In genomic region chr19:17124025-17124424, GRCh38 we compare ENCODE assay signal across 15 cellular contexts. TPM values are rescaled to one million over a fixed set of nuclear protein-coding genes. Genes with fewer than 3 reads are reported as not detected.
A peak's percentile ranks its signal among the peaks of the same experiment; 100 is the strongest.
DNase-seq lines count a peak whose midpoint lies in the region; ATAC-seq and TF ChIP-seq lines count a peak whose summit lies in the region.
"Had no signal": no experiment of that assay in that cellular context is flagged by ENCODE, and none has a peak within 500 bp of the region (broad histone marks: within the 10 kb centered on the region; RNA-seq: fewer than 3 reads in every experiment).

No MANE protein-coding gene starts in this region.

- H2BK12ac ChIP-seq in trophoblast cell (ENCODE audit: low read length), result no peak overlapping the region

- peaks cover 52% of the 10 kb centered on the region for H3K4me1 ChIP-seq in CD8-positive, alpha-beta T cell (ENCODE audit: insufficient read depth, low read length)
- H3K4me1 ChIP-seq in Karpas-422 (ENCODE audit: low read length) (peaks cover 52% of the 10 kb centered on the region), ascending aorta (peaks cover 10 to 36% of the 10 kb centered on the region in 2 donors), trophoblast cell (ENCODE audit: control insufficient read depth in 1 of 2, insufficient read depth in 2 of 2, low read length in 2 of 2) (peaks cover 17 to 24% of the 10 kb centered on the region in 2 experiments)

- intact Hi-C loops in CD8-positive, alpha-beta T cell (cut with DNase I, micrococcal nuclease), result loop anchor here (2.0 to 10.0 kb wide), 3 partner anchors 57 to 111 kb away; no protein-coding TSS in a partner anchor
- intact Hi-C loops in ascending aorta (cut with DNase I), result no loop called here

- no peak for TF ChIP-seq CTCF in CD8-positive, alpha-beta T cell (IDR thresholded peaks at IDR 0.05)
- TF ChIP-seq CTCF in ascending aorta (IDR thresholded peaks at IDR 0.05), result no peak

- no CpG with 5 or more reads among the region's 1 CpG for WGBS in trophoblast cell (ENCODE audit: extremely low coverage, insufficient coverage, insufficient read length)

- POLR2A ChIA-PET in CD8-positive, alpha-beta T cell (lab: Charles Lee), result interaction anchor here (0.6 to 4.2 kb wide), 5 partner anchors 15 to 91 kb away, joined by 3 to 41 read pairs (median 15); partner anchors contain the start of genes HAUS8, MYO9B and USE1

- no peak overlapping the region for H3K23ac ChIP-seq in trophoblast cell (ENCODE audit: low read length)

- no peak overlapping the region for H3K4ac ChIP-seq in trophoblast cell (ENCODE audit: low read depth, low read length)

- no peak overlapping the region for H4K8ac ChIP-seq in trophoblast cell (ENCODE audit: low read depth, low read length)

- no peak overlapping the region for H2BK120ac ChIP-seq in trophoblast cell (ENCODE audit: insufficient read depth, low read length, poor library complexity)

- no peak overlapping the region for H3K4me3 ChIP-seq in CD8-positive, alpha-beta T cell (ENCODE audit: low read depth, low read length)
- H3K4me3 ChIP-seq in Karpas-422 (ENCODE audit: low read length), result no peak overlapping the region
- no peak overlapping the region for H3K4me3 ChIP-seq in ascending aorta
- H3K4me3 ChIP-seq in trophoblast cell (ENCODE audit: low read depth, low read length), result no peak overlapping the region

- no peak overlapping the region for H3K4me2 ChIP-seq in Karpas-422 (ENCODE audit: low read depth, low read length, poor library complexity, severe bottlenecking)
- no peak overlapping the region for H3K4me2 ChIP-seq in trophoblast cell (ENCODE audit: low read length)

- no peaks in the 10 kb centered on the region for H3K27me3 Mint-ChIP-seq in CD8-positive, alpha-beta T cell (ENCODE audit: low read depth)

- no peak overlapping the region for H2AK5ac ChIP-seq in trophoblast cell (ENCODE audit: low read length)

- H4K91ac ChIP-seq in trophoblast cell (ENCODE audit: low read depth, low read length), result no peak overlapping the region

- H3K9ac ChIP-seq in Karpas-422 (ENCODE audit: low read length) (no peak overlapping the region), trophoblast cell (ENCODE audit: low read length) (no peak overlapping the region)

- CTCF ChIA-PET in CD8-positive, alpha-beta T cell (lab: Charles Lee), result interaction anchor here (0.6 to 2.4 kb wide), 2 partner anchors 43 to 48 kb away, joined by 3 to 8 read pairs; partner anchors contain the start of genes HAUS8 and MYO9B

- H3K27ac ChIP-seq in CD8-positive, alpha-beta T cell (ENCODE audit: low read depth, low read length), result peak overlapping the region; percentile 10
- H3K27ac ChIP-seq in Karpas-422 (ENCODE audit: low read length) (peak overlapping the region; percentile 95), ascending aorta (peak overlapping the region; percentile 80 to 91), trophoblast cell (ENCODE audit: low read depth, low read length) (no peak overlapping the region)

- no peaks in the 10 kb centered on the region for H3K36me3 ChIP-seq in CD8-positive, alpha-beta T cell (ENCODE audit: insufficient read depth, low read length)
- H3K36me3 ChIP-seq in Karpas-422 (ENCODE audit: insufficient read depth, low read length), result 0 out of 2 replicates have a peak, but pooled peaks cover 2% of the 10 kb centered on the region
- peaks cover 0 to 5% of the 10 kb centered on the region in 2 donors for H3K36me3 ChIP-seq in ascending aorta
- peaks cover 5 to 9% of the 10 kb centered on the region in 2 experiments for H3K36me3 ChIP-seq in trophoblast cell (ENCODE audit: control insufficient read depth in 1 of 2, insufficient read depth in 2 of 2, low read length in 2 of 2)

- no peaks in the 10 kb centered on the region for H3K9me3 Mint-ChIP-seq in CD8-positive, alpha-beta T cell

- peaks cover 71% of the 10 kb centered on the region for H3K4me1 Mint-ChIP-seq in CD8-positive, alpha-beta T cell (ENCODE audit: low read depth)

- peak overlapping the region; percentile 99 for H3K27ac Mint-ChIP-seq in CD8-positive, alpha-beta T cell

- H2AFZ ChIP-seq in Karpas-422 (ENCODE audit: low read length) (no peak overlapping the region), trophoblast cell (ENCODE audit: insufficient read depth, low read length, poor library complexity) (no peak overlapping the region)

- H3K79me1 ChIP-seq in trophoblast cell (ENCODE audit: low read length), result peaks cover 22% of the 10 kb centered on the region

- no peak for DNase-seq in CD8-positive, alpha-beta T cell
- DNase-seq in Karpas-422 (no peak), ascending aorta (ENCODE audit: low spot score in 2 of 2) (no peak), trophoblast cell (no peak), hypothalamus (lab: John Stamatoyannopoulos, UW) (no peak)
- DNase-seq: activated CD8-positive, alpha-beta memory T cell treated with anti-CD3 and anti-CD28 coated beads, Interleukin-2, amount 50 U/mL, for 4 hours; amniotic stem cell; C1 segment of cervical spinal cord; foreskin fibroblast; left ventricle myocardium superior; NCI-H187 treated with DMSO at 0.1 percent for 48 hours; stimulated activated CD4-positive, alpha-beta T cell treated with anti-CD3 and anti-CD28 coated beads, Interleukin-15, amount 100 ng/mL, for 24 hours; substantia nigra had no signal

- no peaks in the 10 kb centered on the region for H3K9me3 ChIP-seq in CD8-positive, alpha-beta T cell (ENCODE audit: low read length)
- H3K9me3 ChIP-seq in Karpas-422 (ENCODE audit: low read length) (no peaks in the 10 kb centered on the region), ascending aorta (no peaks in the 10 kb centered on the region), trophoblast cell (ENCODE audit: insufficient read depth, low read depth, low read length) (no peaks in the 10 kb centered on the region)

- H4K20me1 ChIP-seq in Karpas-422 (ENCODE audit: insufficient read depth, low read depth, low read length), result no peaks in the 10 kb centered on the region

- H3K36me3 Mint-ChIP-seq in CD8-positive, alpha-beta T cell, result peaks cover 29% of the 10 kb centered on the region

- H2BK5ac ChIP-seq in trophoblast cell (ENCODE audit: low read depth, low read length, poor library complexity), result no peak overlapping the region

- H3K27me3 ChIP-seq in CD8-positive, alpha-beta T cell (ENCODE audit: insufficient read depth, low read length), result no peaks in the 10 kb centered on the region
- H3K27me3 ChIP-seq in Karpas-422 (ENCODE audit: low read length) (no peaks in the 10 kb centered on the region), ascending aorta (no peaks in the 10 kb centered on the region), trophoblast cell (ENCODE audit: insufficient read depth, low read length) (no peaks in the 10 kb centered on the region)

- no peaks in the 10 kb centered on the region for H3K9me2 ChIP-seq in Karpas-422 (replicated peaks; ENCODE audit: insufficient read depth, low read length)

- H3K18ac ChIP-seq in trophoblast cell (ENCODE audit: low read length), result peak overlapping the region; percentile 12

- H3K14ac ChIP-seq in trophoblast cell (ENCODE audit: low read length), result no peak overlapping the region

- H3K79me2 ChIP-seq in Karpas-422 (ENCODE audit: low read length), result peaks cover 49% of the 10 kb centered on the region
- H3K79me2 ChIP-seq in trophoblast cell (ENCODE audit: control insufficient read depth, insufficient read depth, low read length, poor library complexity), result peaks cover 5% of the 10 kb centered on the region

- no peak overlapping the region for H4K12ac ChIP-seq in trophoblast cell (ENCODE audit: low read depth, low read length)

- ATAC-seq in CD8-positive, alpha-beta T cell, result no peak
- ATAC-seq in HG02885 (IDR thresholded peaks at IDR 0.05; ENCODE audit: poor library complexity, unreplicated experiment) (no peak), GM21619 (IDR thresholded peaks at IDR 0.05; ENCODE audit: unreplicated experiment) (no peak)
- ATAC-seq: left ventricle myocardium superior had no signal

- H3K4me3 Mint-ChIP-seq in CD8-positive, alpha-beta T cell, result peak overlapping the region; percentile 22

RNA-seq across cellular contexts. Expression of gene MYO9B, which starts 48.4 kb away (rescaled TPM):
- total RNA-seq in CD8-positive, alpha-beta T cell, result 100 to 1,000 TPM; 221 to 238 TPM
- 80.1 and 114 TPM in 2 replicates for total RNA-seq in Karpas-422 (2014; rRNA removed; shearing (Covaris generic); ENCODE audit: low replicate concordance)
- 182 TPM for total RNA-seq in ascending aorta
- polyA plus RNA-seq in trophoblast cell (2013), result 64.1 and 65.1 TPM in 2 replicates

RNA-seq across cellular contexts. Expression of gene HAUS8, which starts 48.8 kb away (rescaled TPM):
- total RNA-seq in CD8-positive, alpha-beta T cell, result 10 to 100 TPM; 29.3 to 33.9 TPM
- 17.6 and 20.4 TPM in 2 replicates for total RNA-seq in Karpas-422 (2014; rRNA removed; shearing (Covaris generic); ENCODE audit: low replicate concordance)
- total RNA-seq in ascending aorta, result 4.3 TPM
- polyA plus RNA-seq in trophoblast cell (2013), result 31.7 and 32.6 TPM in 2 replicates
